In genomic region chrX:36787787-36788186, GRCh38 we compare ENCODE assay signal across 24 cellular contexts.
DNase-seq lines count a peak whose midpoint lies in the region; FAIRE-seq and TF ChIP-seq lines count a peak whose summit lies in the region.
"Had no signal": no experiment of that assay in that cellular context is flagged by ENCODE, and none has a peak within 500 bp of the region (broad histone marks: within the 10 kb centered on the region; RNA-seq: fewer than 3 reads in every experiment).

No MANE protein-coding gene starts in this region.

- H3K36me3 ChIP-seq in esophagus muscularis mucosa (no peaks in the 10 kb centered on the region), trophoblast cell (ENCODE audit: control insufficient read depth in 1 of 2, insufficient read depth in 2 of 2, low read length in 2 of 2) (no peaks in the 10 kb centered on the region)
- H3K36me3 ChIP-seq: BLaER1 had no signal

- no peak overlapping the region for H2BK120ac ChIP-seq in trophoblast cell (ENCODE audit: insufficient read depth, low read length, poor library complexity)

- H3K79me2 ChIP-seq in trophoblast cell (ENCODE audit: control insufficient read depth, insufficient read depth, low read length, poor library complexity): no peaks in the 10 kb centered on the region

- no peaks in the 10 kb centered on the region for H3K4me1 ChIP-seq in esophagus muscularis mucosa
- no peaks in the 10 kb centered on the region for H3K4me1 ChIP-seq in trophoblast cell (ENCODE audit: control insufficient read depth in 1 of 2, insufficient read depth in 2 of 2, low read length in 2 of 2)
- H3K4me1 ChIP-seq: BLaER1 had no signal

- FAIRE-seq in D721Med (lab: Jason Lieb, UNC): no peak
- FAIRE-seq: A204.1, GM12891, H1 had no signal

- H4K8ac ChIP-seq in trophoblast cell (ENCODE audit: low read depth, low read length): no peak overlapping the region

- no peak overlapping the region for H3K14ac ChIP-seq in trophoblast cell (ENCODE audit: low read length)

- no peak for TF ChIP-seq POLR2A in esophagus muscularis mucosa (IDR thresholded peaks at IDR 0.05; ENCODE audit: low read depth)

- intact Hi-C loops in esophagus muscularis mucosa (cut with DNase I): no loop called here

- H2AFZ ChIP-seq in trophoblast cell (ENCODE audit: insufficient read depth, low read length, poor library complexity): no peak overlapping the region
- H2AFZ ChIP-seq: GM23248 had no signal

- peak; percentile 4 for DNase-seq in DMS53 (lab: John Stamatoyannopoulos, UW)
- DNase-seq in DMS53 treated with DMSO at 0.1 percent for 48 hours (lab: John Stamatoyannopoulos, UW; ENCODE audit: unreplicated experiment): no peak
- DNase-seq in ecto neural progenitor cell (ENCODE audit: low spot score): peak; percentile 3
- peak; percentile 31 for DNase-seq in esophagus muscularis mucosa (ENCODE audit: extremely low spot score)
- peak; percentile 28 to 51 for DNase-seq in trophoblast cell
- DNase-seq in HPDE6-E6E7 (ENCODE audit: extremely low spot score): no peak
- no peak for DNase-seq in D721Med (ENCODE audit: insufficient read length, low spot score)
- no peak for DNase-seq in COLO829 (ENCODE audit: low spot score)
- DNase-seq: Calu3; CD4-positive, CD25-positive, alpha-beta regulatory T cell; CD8-positive, alpha-beta T cell; COR-L47; DMS153; DMS79 treated with DMSO at 0.1 percent for 48 hours; GF-D8; GM23248; H7; HCEC 1CT had no signal

- H3K4ac ChIP-seq in trophoblast cell (ENCODE audit: low read depth, low read length): no peak overlapping the region

- no peaks in the 10 kb centered on the region for H3K9me3 ChIP-seq in esophagus muscularis mucosa
- H3K9me3 ChIP-seq in trophoblast cell (ENCODE audit: insufficient read depth, low read depth, low read length): peaks cover 2% of the 10 kb centered on the region
- H3K9me3 ChIP-seq: BLaER1 had no signal

- no peak for TF ChIP-seq EP300 in esophagus muscularis mucosa (IDR thresholded peaks at IDR 0.05)

- H3K27ac ChIP-seq in esophagus muscularis mucosa (replicated peaks in 1 of 4): no peak overlapping the region
- H3K27ac ChIP-seq in trophoblast cell (ENCODE audit: low read depth, low read length): no peak overlapping the region
- H3K27ac ChIP-seq: 22Rv1, BLaER1, C4-2B, GM23248 had no signal

- 54% methylated on average over 1 of the region's 1 CpG for WGBS in esophagus muscularis mucosa
- no CpG with 5 or more reads among the region's 1 CpG for WGBS in trophoblast cell (ENCODE audit: extremely low coverage, insufficient coverage, insufficient read length)

- no peak overlapping the region for H4K91ac ChIP-seq in trophoblast cell (ENCODE audit: low read depth, low read length)

- no peak overlapping the region for H3K23ac ChIP-seq in trophoblast cell (ENCODE audit: low read length)

- no peak overlapping the region for H3K4me2 ChIP-seq in trophoblast cell (ENCODE audit: low read length)
- H3K4me2 ChIP-seq: BLaER1 had no signal

- no peak overlapping the region for H3K18ac ChIP-seq in trophoblast cell (ENCODE audit: low read length)

- no peak overlapping the region for H3K9ac ChIP-seq in trophoblast cell (ENCODE audit: low read length)
- H3K9ac ChIP-seq: BLaER1, GM23248 had no signal

- H3K27me3 ChIP-seq in esophagus muscularis mucosa (no peaks in the 10 kb centered on the region), trophoblast cell (ENCODE audit: insufficient read depth, low read length) (no peaks in the 10 kb centered on the region)

- H2AK5ac ChIP-seq in trophoblast cell (ENCODE audit: low read length): no peak overlapping the region

- no peak overlapping the region for H2BK12ac ChIP-seq in trophoblast cell (ENCODE audit: low read length)

- H2BK5ac ChIP-seq in trophoblast cell (ENCODE audit: low read depth, low read length, poor library complexity): no peak overlapping the region

- H3K4me3 ChIP-seq in esophagus muscularis mucosa (no peak overlapping the region), trophoblast cell (ENCODE audit: low read depth, low read length) (no peak overlapping the region)
- H3K4me3 ChIP-seq: BLaER1, GM23248 had no signal

- H4K12ac ChIP-seq in trophoblast cell (ENCODE audit: low read depth, low read length): no peak overlapping the region

- no peaks in the 10 kb centered on the region for H3K79me1 ChIP-seq in trophoblast cell (ENCODE audit: low read length)

- TF ChIP-seq CTCF in esophagus muscularis mucosa (IDR thresholded peaks at IDR 0.05) (no peak), D721Med (IDR thresholded peaks at IDR 0.05; ENCODE audit: insufficient read depth, missing control alignments) (no peak)

Comparison
In these comparisons a context has a peak if more than half of its experiments do, and no peak if none do; other contexts are left out.
1. DNase-seq: peak in DMS53 (single experiment), ecto neural progenitor cell (single experiment), esophagus muscularis mucosa (single experiment) and trophoblast cell (2 of 2); none in DMS53 treated with DMSO at 0.1 percent for 48 hours (single experiment), HPDE6-E6E7 (single experiment), D721Med (single experiment) and COLO829 (single experiment).